Comparison of ENCODE assay signal across 19 cellular contexts in genomic region chr12:13961983-13962382, GRCh38. TPM values are rescaled to one million over a fixed set of nuclear protein-coding genes. Genes with fewer than 3 reads are reported as not detected.
"Had no signal": no experiment of that assay in that cellular context is flagged by ENCODE, and none has a peak within 500 bp of the region (broad histone marks: within the 10 kb centered on the region; RNA-seq: fewer than 3 reads in every experiment).

No MANE protein-coding gene starts in this region.

- H3K4me1 ChIP-seq: left ventricle myocardium inferior, lower lobe of right lung, psoas muscle, right lobe of liver, tibial nerve, upper lobe of right lung, vagina had no signal

- H3K36me3 ChIP-seq: heart right ventricle, left ventricle myocardium inferior, lower lobe of right lung, right lobe of liver, tibial nerve, upper lobe of right lung, vagina had no signal

- DNase-seq: effector CD8-positive, alpha-beta T cell; heart right ventricle; left ventricle myocardium inferior; lower lobe of right lung; naive thymus-derived CD4-positive, alpha-beta T cell; psoas muscle; retina; right lobe of liver; stimulated activated CD4-positive, alpha-beta T cell treated with anti-CD3 and anti-CD28 coated beads, Interleukin-4, amount 100 ng/mL, for 1 hour; stimulated activated CD8-positive, alpha-beta memory T cell treated with anti-CD3 and anti-CD28 coated beads, Interleukin-4, amount 100 ng/mL, for 48 hours; stimulated activated naive CD8-positive, alpha-beta T cell treated with anti-CD3 and anti-CD28 coated beads, Interleukin-15, Interleukin-2, amounts not matched to agents 100 U/mL and 50 U/mL, for 24 hours; upper lobe of right lung had no signal

- H3K9me3 ChIP-seq: heart right ventricle, left ventricle myocardium inferior, lower lobe of right lung, psoas muscle, right lobe of liver, tibial nerve, upper lobe of right lung, vagina had no signal

- H3K4me3 ChIP-seq: coronary artery, heart right ventricle, left ventricle myocardium inferior, lower lobe of right lung, psoas muscle, right lobe of liver, tibial nerve, upper lobe of right lung, vagina had no signal

- H3K27me3 ChIP-seq: right lobe of liver, tibial nerve, upper lobe of right lung, vagina had no signal

- H3K27ac ChIP-seq: coronary artery, heart right ventricle, left ventricle myocardium inferior, lower lobe of right lung, psoas muscle, right lobe of liver, tibial nerve, upper lobe of right lung, vagina had no signal

RNA-seq across cellular contexts. Expression of gene GRIN2B, which starts 19.4 kb away (rescaled TPM):
- total RNA-seq: dermis microvascular lymphatic vessel endothelial cell; naive thymus-derived CD4-positive, alpha-beta T cell; osteoblast; psoas muscle; right lobe of liver had no signal
- polyA plus RNA-seq: fibroblast of lung; keratinocyte; naive thymus-derived CD4-positive, alpha-beta T cell had no signal
